In the genomic region with DNA sequence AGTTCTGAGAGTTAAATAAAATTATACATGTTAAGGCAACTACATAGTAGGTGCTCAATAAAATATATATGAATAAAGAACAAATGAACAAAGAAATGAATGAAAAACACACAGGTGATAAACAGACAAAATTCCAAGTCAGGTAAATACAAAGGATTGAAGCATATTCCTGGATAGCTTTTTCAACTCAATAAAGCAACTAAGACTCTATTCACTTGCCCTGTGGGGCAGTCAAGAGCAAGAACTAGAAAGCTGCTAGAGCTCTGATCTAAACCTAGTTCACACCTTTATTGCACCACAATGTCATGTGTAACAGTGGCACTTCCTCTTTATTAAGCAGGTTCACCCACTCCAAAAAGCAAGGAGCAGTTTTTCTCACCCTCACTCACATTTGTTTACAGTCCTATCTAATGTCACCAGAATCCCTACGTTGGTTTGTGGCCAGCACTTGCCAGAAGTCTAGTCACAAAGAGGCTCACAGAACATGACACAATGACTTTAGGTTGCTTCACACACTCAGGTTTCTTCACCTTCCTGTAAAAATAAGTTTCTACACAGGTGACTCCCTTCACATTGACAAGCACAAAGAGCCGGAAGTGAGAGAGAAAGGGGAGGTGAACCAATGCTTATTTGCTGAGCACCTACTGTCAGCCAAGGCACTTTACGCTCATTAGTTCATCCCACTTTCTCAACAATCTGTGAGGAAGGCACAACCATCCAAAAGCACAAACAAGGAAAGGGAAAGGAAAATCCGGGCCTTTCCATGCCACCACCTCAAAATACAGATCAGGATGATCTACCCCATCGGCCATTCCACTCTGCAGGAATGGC, we compare ENCODE assay signal across 9 cellular contexts.
DNase-seq lines count a peak whose midpoint lies in the region; ATAC-seq and TF ChIP-seq lines count a peak whose summit lies in the region.
"Had no signal": no experiment of that assay in that cellular context is flagged by ENCODE, and none has a peak within 500 bp of the region (broad histone marks: within the 10 kb centered on the region; RNA-seq: fewer than 3 reads in every experiment).

No MANE protein-coding gene starts in this region.

- H3K27me3 ChIP-seq in body of pancreas (no peaks in the 10 kb centered on the region), spleen (replicated peaks in 1 of 7) (no peaks in the 10 kb centered on the region)
- H3K27me3 ChIP-seq: SJSA1 had no signal

- H3K4me3 ChIP-seq in body of pancreas: no peak overlapping the region
- peak overlapping the region in 5 of 8 donors; percentile 8 to 64 (median 19) for H3K4me3 ChIP-seq in spleen
- H3K4me3 ChIP-seq: SJSA1 had no signal

- 67 to 83% methylated on average over 5 of the region's 5 CpGs for WGBS in body of pancreas, 2 donors
- WGBS in spleen, 5 donors: 47 to 51% (median 48%) methylated on average over 5 of the region's 5 CpGs

- in situ Hi-C loops in GM18951 (cut with MboI; ENCODE audit: low sequenced_read_pairs, unreplicated experiment): no loop called here

- H3K36me3 ChIP-seq in body of pancreas (replicated peaks in 1 of 2; ENCODE audit: insufficient read depth in 1 of 2, low read depth in 2 of 2): peaks cover 0 to 5% of the 10 kb centered on the region in 2 donors
- H3K36me3 ChIP-seq in spleen: peaks cover 0 to 89% (median 12%) of the 10 kb centered on the region in 6 donors

- peak; percentile 55 for ATAC-seq in HG03060 (IDR thresholded peaks at IDR 0.05; ENCODE audit: low read depth, unreplicated experiment)
- no peak for ATAC-seq in body of pancreas

- DNase-seq in SKM-1 treated with dmso at 0.1 percent for 144 hours (lab: John Stamatoyannopoulos, UW; ENCODE audit: unreplicated experiment): peak; percentile 85
- peak in 3 of 4 donors; percentile 21 to 57 (median 28) for DNase-seq in body of pancreas
- DNase-seq in spleen: no peak
- no peak for DNase-seq in D341Med (ENCODE audit: low spot score)
- DNase-seq in NCI-H1048 (lab: John Stamatoyannopoulos, UW): no peak
- DNase-seq in DMS53 treated with DMSO at 0.1 percent for 48 hours (lab: John Stamatoyannopoulos, UW; ENCODE audit: unreplicated experiment): no peak

- H3K9me3 ChIP-seq in body of pancreas (no peaks in the 10 kb centered on the region), spleen (no peaks in the 10 kb centered on the region)
- H3K9me3 ChIP-seq: SJSA1 had no signal

- H3K27ac ChIP-seq in body of pancreas (peak overlapping the region in 1 of 4 donors; percentile 63), spleen (peak overlapping the region; percentile 82 to 98 (median 96))
- H3K27ac ChIP-seq: SJSA1 had no signal

- H3K4me1 ChIP-seq in body of pancreas (no peaks in the 10 kb centered on the region), spleen (peaks cover 35 to 100% (median 86%) of the 10 kb centered on the region in 6 donors)
- H3K4me1 ChIP-seq: SJSA1 had no signal

- intact Hi-C loops in body of pancreas (cut with DNase I): no loop called here
- intact Hi-C loops in spleen (cut with DNase I; ENCODE audit: low total_unique reads): no loop called here

- TF ChIP-seq POLR2A in GM18951 (IDR thresholded peaks at IDR 0.05; ENCODE audit: extremely low read depth, insufficient read depth, insufficient read length): peak; percentile 20
- TF ChIP-seq POLR2A in body of pancreas (IDR thresholded peaks at IDR 0.05): no peak
- TF ChIP-seq POLR2A in spleen (IDR thresholded peaks at IDR 0.05): no peak

- TF ChIP-seq CTCF in body of pancreas (IDR thresholded peaks at IDR 0.05): no peak
- peak in 8 of 11 experiments; percentile 14 to 59 (median 44) for TF ChIP-seq CTCF in spleen (IDR thresholded peaks at IDR 0.05 in 8 of 11, conservative IDR thresholded peaks at IDR 0.05 in 3 of 11)

Comparison
In these comparisons a context has a peak if more than half of its experiments do, and no peak if none do; other contexts are left out.
1. DNase-seq: peak in SKM-1 treated with dmso at 0.1 percent for 144 hours (single experiment) and body of pancreas (3 of 4); none in spleen (single experiment), D341Med (single experiment), NCI-H1048 (single experiment) and DMS53 treated with DMSO at 0.1 percent for 48 hours (single experiment).
2. H3K4me3 ChIP-seq: peak in spleen (5 of 8); none in body of pancreas (0 of 2).
3. CTCF ChIP-seq: peak in spleen (8 of 11); none in body of pancreas (0 of 7).